ENCODE assay signal across 8 cellular contexts in the genomic region with DNA sequence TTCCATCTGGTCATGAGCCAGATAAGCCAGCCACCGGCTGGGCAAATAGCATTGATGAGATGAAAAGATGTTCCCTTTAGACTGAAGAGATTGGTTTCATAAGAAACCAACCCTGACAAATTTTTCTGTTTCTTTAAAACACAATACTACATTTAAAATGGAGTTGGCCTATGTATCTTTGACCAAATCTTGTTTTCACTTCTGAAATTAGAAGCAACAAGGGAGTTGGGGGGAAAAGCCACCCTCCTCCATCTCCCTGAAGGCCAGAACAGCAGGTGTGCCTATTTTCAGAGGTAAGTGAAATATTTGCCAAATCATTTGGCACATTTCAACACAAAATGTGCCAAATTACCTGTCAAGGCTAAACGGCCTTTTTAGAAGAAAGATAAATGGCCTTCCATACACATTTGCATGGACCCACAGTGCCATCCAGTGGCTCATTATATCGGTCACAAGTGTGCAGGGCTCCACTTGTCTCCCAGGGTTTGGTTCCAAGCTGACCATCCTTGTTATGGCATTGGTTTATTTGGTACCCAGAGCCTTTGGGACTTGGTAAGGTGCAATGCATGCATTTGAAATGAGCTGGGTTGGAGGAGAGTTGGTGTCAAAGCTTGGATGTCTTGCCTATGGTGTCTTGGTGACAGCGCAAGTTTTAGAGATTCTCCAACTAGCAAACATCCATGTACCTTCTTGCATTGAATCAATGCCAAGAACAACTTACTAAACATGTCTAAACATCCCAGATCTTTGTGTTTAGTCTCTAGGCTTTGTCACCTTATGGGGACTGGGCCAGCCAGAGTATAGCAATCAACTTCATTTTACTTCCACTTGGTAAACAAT.
DNase-seq lines count a peak whose midpoint lies in the region; ATAC-seq and TF ChIP-seq lines count a peak whose summit lies in the region.

No MANE protein-coding gene starts in this region.

- TF ChIP-seq EP300 in suprapubic skin (IDR thresholded peaks at IDR 0.05), result no peak

- POLR2A ChIA-PET in HCT116 (lab: Charles Lee), result no interaction called here

- intact Hi-C loops in HCT116 (cut with micrococcal nuclease), result loop anchor here (1.0 to 10.0 kb wide), 4 partner anchors 599 to 1256 kb away; a partner anchor contains a TSS
- intact Hi-C loops in body of pancreas (cut with DNase I), result no loop called here

- no peaks in the 10 kb centered on the region for H4K20me1 ChIP-seq in HCT116 (ENCODE audit: insufficient read depth)

- no peak overlapping the region for H2AFZ ChIP-seq in HCT116 (ENCODE audit: low read depth, low read length, poor library complexity, severe bottlenecking)

- H3K4me3 ChIP-seq in HCT116 (replicated peaks in 1 of 2; ENCODE audit: low read depth in 1 of 2, low read length in 2 of 2), result no peak overlapping the region
- no peak overlapping the region for H3K4me3 ChIP-seq in body of pancreas
- H3K4me3 ChIP-seq in suprapubic skin, result no peak overlapping the region

- 27 to 28% methylated on average over 4 of the region's 4 CpGs for WGBS in body of pancreas, 2 donors
- WGBS in suprapubic skin, result 13% methylated on average over 4 of the region's 4 CpGs

- BruUV-seq in HCT116 (replicated peaks; lab: Mats Ljungman, UMichigan), result no TSS peak

- H3K4me1 ChIP-seq in HCT116 (ENCODE audit: control insufficient read depth in 1 of 2, insufficient read depth in 2 of 2, low read length in 2 of 2) (no peaks in the 10 kb centered on the region), body of pancreas (peaks cover 12% of the 10 kb centered on the region), suprapubic skin (peaks cover 8% of the 10 kb centered on the region)

- H3K27me3 ChIP-seq in HCT116 (ENCODE audit: insufficient read depth, low read length) (no peaks in the 10 kb centered on the region; the same call in 1 of the 2 replicates), body of pancreas (no peaks in the 10 kb centered on the region), suprapubic skin (no peaks in the 10 kb centered on the region)

- no peak overlapping the region for H3K9ac ChIP-seq in HCT116 (ENCODE audit: low read length)

- H3K9me3 ChIP-seq in HCT116 (ENCODE audit: control insufficient read depth in 1 of 2, insufficient read depth in 1 of 2, low read depth in 1 of 2, low read length in 2 of 2) (no peaks in the 10 kb centered on the region), body of pancreas (no peaks in the 10 kb centered on the region), suprapubic skin (no peaks in the 10 kb centered on the region)

- H3K79me2 ChIP-seq in HCT116 (ENCODE audit: insufficient read depth, low read length), result no peaks in the 10 kb centered on the region

- peak; percentile 81 for TF ChIP-seq RAD21 in HCT116 (IDR thresholded peaks at IDR 0.05; ENCODE audit: low read depth)

- H3K4me2 ChIP-seq in HCT116 (ENCODE audit: low read length), result no peak overlapping the region

- H3K36me3 ChIP-seq in HCT116 (ENCODE audit: control insufficient read depth in 1 of 2, insufficient read depth in 2 of 2, low read length in 2 of 2) (no peaks in the 10 kb centered on the region), body of pancreas (replicated peaks in 1 of 2; ENCODE audit: insufficient read depth in 1 of 2, low read depth in 2 of 2) (no peaks in the 10 kb centered on the region), suprapubic skin (no peaks in the 10 kb centered on the region)

- RAD21 ChIA-PET in HCT116 (lab: Charles Lee; ENCODE audit: low non-redundant PET in 1 of 2, low total read pairs in 2 of 2, uncharacterized antibody in 2 of 2, unreplicated experiment in 2 of 2), result no interaction called here

- DNase-seq in NCI-H2107 treated with DMSO at 0.1 percent for 48 hours (lab: John Stamatoyannopoulos, UW; ENCODE audit: unreplicated experiment) (peak; percentile 5), NCI-H2107 (lab: John Stamatoyannopoulos, UW) (no peak), HCT116 (ENCODE audit: low read depth, low spot score) (peak; percentile 34), NCI-H2227 treated with DMSO at 0.1 percent for 48 hours (lab: John Stamatoyannopoulos, UW) (peak; percentile 61), body of pancreas (peak; percentile 81 to 91 (median 87)), islet precursor cell (peak; percentile 70), suprapubic skin (ENCODE audit: low spot score in 2 of 2) (no peak), mesenteric fat pad (ENCODE audit: low spot score) (no peak)

- ATAC-seq in HCT116 (peak; percentile 87), body of pancreas (peak; percentile 99)

- H3K27ac ChIP-seq in HCT116 (ENCODE audit: low read depth, low read length) (no peak overlapping the region), body of pancreas (no peak overlapping the region), suprapubic skin (no peak overlapping the region)

- peak; percentile 44 to 66 (median 61); a peak in 5 of 6 replicates for TF ChIP-seq CTCF in HCT116 (IDR thresholded peaks at IDR 0.05 in 2 of 3, conservative IDR thresholded peaks at IDR 0.05 in 1 of 3; ENCODE audit: borderline replicate concordance in 1 of 3, insufficient read depth in 1 of 3, low read depth in 2 of 3, low read length in 2 of 3)
- TF ChIP-seq CTCF in body of pancreas (IDR thresholded peaks at IDR 0.05), result peak; percentile 68 to 98 (median 95)
- peak; percentile 30 to 58 for TF ChIP-seq CTCF in suprapubic skin (IDR thresholded peaks at IDR 0.05)

- TF ChIP-seq POLR2A in HCT116 (IDR thresholded peaks at IDR 0.05; ENCODE audit: borderline replicate concordance, extremely low read depth, insufficient read depth, insufficient read length) (no peak), body of pancreas (IDR thresholded peaks at IDR 0.05) (no peak), suprapubic skin (IDR thresholded peaks at IDR 0.05) (no peak)

- CTCF ChIA-PET in HCT116 (lab: Charles Lee), result interaction anchor here (0.6 to 2.5 kb wide), 3 partner anchors 166 to 1623 kb away, joined by 4 to 16 read pairs (median 4); no protein-coding TSS in a partner anchor

- no peaks in the 10 kb centered on the region for H3K9me2 ChIP-seq in HCT116 (ENCODE audit: insufficient read depth)

TF ChIP-seq in HCT116, 20 proteins besides CTCF, POLR2A, EP300 and RAD21:
- TF ChIP-seq SP1 (IDR thresholded peaks at IDR 0.05; ENCODE audit: low read depth) (no peak), YY1 (IDR thresholded peaks at IDR 0.05; ENCODE audit: extremely low read depth, insufficient replicate concordance, low read depth, low read length) (no peak)

Comparison
In these comparisons a context has a peak if more than half of its experiments do, and no peak if none do; other contexts are left out.
1. DNase-seq: peak in NCI-H2107 treated with DMSO at 0.1 percent for 48 hours (single experiment), HCT116 (single experiment), NCI-H2227 treated with DMSO at 0.1 percent for 48 hours (single experiment), body of pancreas (4 of 4) and islet precursor cell (single experiment); none in NCI-H2107 (single experiment), suprapubic skin (0 of 2) and mesenteric fat pad (single experiment).
2. CTCF ChIP-seq: peak in every context shown above with its lines; median percentile 95 in body of pancreas; 61 in HCT116; 44 in suprapubic skin.